In the genomic region with DNA sequence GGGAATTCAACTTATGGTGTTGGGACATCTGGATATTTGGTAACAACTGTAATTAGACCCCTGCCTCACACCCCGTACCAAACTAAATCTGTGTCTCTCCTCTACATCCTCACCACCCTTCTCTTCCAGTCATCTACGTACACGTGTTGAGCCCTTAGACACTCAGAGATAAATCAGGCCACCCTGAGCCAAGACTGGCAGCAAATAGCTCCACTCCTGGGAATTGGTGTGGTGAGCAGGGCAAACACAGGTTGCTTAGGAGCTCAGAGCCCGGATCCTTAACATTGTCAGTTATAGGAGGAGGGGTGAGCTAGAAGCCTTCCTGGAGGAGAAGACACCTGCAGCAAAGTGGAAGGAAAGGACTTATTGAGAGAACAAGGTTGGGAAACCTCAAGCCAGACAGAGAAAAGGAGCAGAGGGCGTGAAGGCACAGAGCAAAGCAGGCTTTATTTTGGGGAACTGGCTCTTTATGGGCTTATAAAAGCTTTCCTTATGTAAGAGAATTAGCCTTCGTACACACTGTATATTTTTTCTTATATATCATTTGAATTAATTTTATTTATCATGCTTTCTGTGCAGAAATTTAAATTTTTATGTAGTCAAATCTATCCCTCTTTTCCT, we compare ENCODE assay signal across 19 cellular contexts.
"Had no signal": no experiment of that assay in that cellular context is flagged by ENCODE, and none has a peak within 500 bp of the region (broad histone marks: within the 10 kb centered on the region; RNA-seq: fewer than 3 reads in every experiment).

No MANE protein-coding gene starts in this region.

- H3K9me3 ChIP-seq: mucosa of descending colon, tibial artery, vagina had no signal

- ATAC-seq: activated CD4-positive, alpha-beta T cell treated with anti-CD3 and anti-CD28 coated beads for 36 hours; activated CD8-positive, alpha-beta T cell treated with anti-CD3 and anti-CD28 coated beads for 36 hours; activated naive CD8-positive, alpha-beta T cell treated with anti-CD3 and anti-CD28 coated beads, Interleukin-2, amount 50 U/mL, for 24 hours; mucosa of descending colon; natural killer cell; right cardiac atrium; stimulated activated effector memory CD8-positive, alpha-beta T cell treated with anti-CD3 and anti-CD28 coated beads, Interleukin-12 subunit alpha, Interleukin-12 subunit beta, amount 100 ng/mL, for 72 hours had no signal

- H3K27me3 Mint-ChIP-seq: activated CD4-positive, alpha-beta T cell treated with anti-CD3 and anti-CD28 coated beads for 36 hours; activated CD8-positive, alpha-beta T cell treated with anti-CD3 and anti-CD28 coated beads for 36 hours; activated naive CD8-positive, alpha-beta T cell treated with anti-CD3 and anti-CD28 coated beads, Interleukin-2, amount 50 U/mL, for 24 hours had no signal

- H3K36me3 Mint-ChIP-seq: natural killer cell; stimulated activated effector memory CD8-positive, alpha-beta T cell treated with anti-CD3 and anti-CD28 coated beads, Interleukin-12 subunit alpha, Interleukin-12 subunit beta, amount 100 ng/mL, for 72 hours had no signal

- H3K27ac Mint-ChIP-seq: activated CD4-positive, alpha-beta T cell treated with anti-CD3 and anti-CD28 coated beads for 36 hours; activated CD8-positive, alpha-beta T cell treated with anti-CD3 and anti-CD28 coated beads for 36 hours; activated naive CD8-positive, alpha-beta T cell treated with anti-CD3 and anti-CD28 coated beads, Interleukin-2, amount 50 U/mL, for 24 hours; natural killer cell; progenitor cell of endocrine pancreas; stimulated activated effector memory CD8-positive, alpha-beta T cell treated with anti-CD3 and anti-CD28 coated beads, Interleukin-12 subunit alpha, Interleukin-12 subunit beta, amount 100 ng/mL, for 72 hours had no signal

- H3K9me3 Mint-ChIP-seq: activated CD8-positive, alpha-beta T cell treated with anti-CD3 and anti-CD28 coated beads for 36 hours; activated naive CD8-positive, alpha-beta T cell treated with anti-CD3 and anti-CD28 coated beads, Interleukin-2, amount 50 U/mL, for 24 hours; natural killer cell; stimulated activated effector memory CD8-positive, alpha-beta T cell treated with anti-CD3 and anti-CD28 coated beads, Interleukin-12 subunit alpha, Interleukin-12 subunit beta, amount 100 ng/mL, for 72 hours had no signal

- H3K4me3 Mint-ChIP-seq: activated CD4-positive, alpha-beta T cell treated with anti-CD3 and anti-CD28 coated beads for 36 hours; activated CD8-positive, alpha-beta T cell treated with anti-CD3 and anti-CD28 coated beads for 36 hours; activated naive CD8-positive, alpha-beta T cell treated with anti-CD3 and anti-CD28 coated beads, Interleukin-2, amount 50 U/mL, for 24 hours; natural killer cell; stimulated activated effector memory CD8-positive, alpha-beta T cell treated with anti-CD3 and anti-CD28 coated beads, Interleukin-12 subunit alpha, Interleukin-12 subunit beta, amount 100 ng/mL, for 72 hours had no signal

- DNase-seq: activated CD4-positive, alpha-beta T cell treated with anti-CD3 and anti-CD28 coated beads for 36 hours; activated CD8-positive, alpha-beta memory T cell treated with anti-CD3 and anti-CD28 coated beads, Interleukin-2, amount 50 U/mL, for 48 hours; activated CD8-positive, alpha-beta T cell treated with anti-CD3 and anti-CD28 coated beads for 36 hours; activated naive CD4-positive, alpha-beta T cell; activated naive CD8-positive, alpha-beta T cell treated with anti-CD3 and anti-CD28 coated beads, Interleukin-2, amount 50 U/mL, for 24 hours; effector CD4-positive, alpha-beta T cell; foreskin melanocyte; head of caudate nucleus; mucosa of descending colon; natural killer cell; nucleus accumbens; right cardiac atrium; tibial artery had no signal

- H3K36me3 ChIP-seq: tibial artery, vagina had no signal

- H3K4me3 ChIP-seq: coronary artery, mucosa of descending colon, smooth muscle cell, tibial artery, vagina had no signal

- H3K4me2 ChIP-seq: smooth muscle cell had no signal

- H3K27me3 ChIP-seq: tibial artery, vagina had no signal

- H3K27ac ChIP-seq: coronary artery, tibial artery, vagina had no signal

- FAIRE-seq: astrocyte had no signal
